In genomic region chr7:7699370-7699769, GRCh38 we compare ENCODE assay signal across 13 cellular contexts.
"Had no signal": no experiment of that assay in that cellular context is flagged by ENCODE, and none has a peak within 500 bp of the region (broad histone marks: within the 10 kb centered on the region; RNA-seq: fewer than 3 reads in every experiment).

No MANE protein-coding gene starts in this region.

- H3K9me3 Mint-ChIP-seq: T-helper 2 cell treated with Interferon-gamma antibody and Interleukin-4, amounts not matched to agents 5 μg/mL and 100 μg/mL, for 36 hours had no signal

- ATAC-seq: activated CD8-positive, alpha-beta memory T cell treated with anti-CD3 and anti-CD28 coated beads, Interleukin-2, amount 10 ng/mL, durations not matched to agents 7 days and 5 days; stimulated activated naive B cell treated with anti-CD40 and anti-IgM and Interleukin-4, amounts not matched to agents 10 μg/mL and 1 μg/mL and 100 μg/mL, for 72 hours had no signal

- H3K27me3 ChIP-seq: breast epithelium, spleen had no signal

- H3K4me3 ChIP-seq: breast epithelium, spleen had no signal

- H3K9me3 ChIP-seq: breast epithelium had no signal

- H3K36me3 ChIP-seq: breast epithelium, spleen had no signal

- H3K27me3 Mint-ChIP-seq: activated CD8-positive, alpha-beta memory T cell treated with anti-CD3 and anti-CD28 coated beads, Interleukin-2, amount 10 ng/mL, durations not matched to agents 7 days and 5 days; activated naive CD8-positive, alpha-beta T cell treated with anti-CD3 and anti-CD28 coated beads for 36 hours; stimulated activated naive B cell treated with anti-CD40 and anti-IgM and Interleukin-4, amounts not matched to agents 10 μg/mL and 1 μg/mL and 100 μg/mL, for 72 hours had no signal

- H3K27ac Mint-ChIP-seq: activated CD8-positive, alpha-beta memory T cell treated with anti-CD3 and anti-CD28 coated beads, Interleukin-2, amount 10 ng/mL, durations not matched to agents 7 days and 5 days; activated naive CD8-positive, alpha-beta T cell treated with anti-CD3 and anti-CD28 coated beads for 36 hours; stimulated activated naive B cell treated with anti-CD40 and anti-IgM and Interleukin-4, amounts not matched to agents 10 μg/mL and 1 μg/mL and 100 μg/mL, for 72 hours; T-helper 2 cell treated with Interferon-gamma antibody and Interleukin-4, amounts not matched to agents 5 μg/mL and 100 μg/mL, for 36 hours had no signal

- H3K4me3 Mint-ChIP-seq: activated CD8-positive, alpha-beta memory T cell treated with anti-CD3 and anti-CD28 coated beads, Interleukin-2, amount 10 ng/mL, durations not matched to agents 7 days and 5 days; activated naive CD8-positive, alpha-beta T cell treated with anti-CD3 and anti-CD28 coated beads for 36 hours; stimulated activated naive B cell treated with anti-CD40 and anti-IgM and Interleukin-4, amounts not matched to agents 10 μg/mL and 1 μg/mL and 100 μg/mL, for 72 hours; T-helper 2 cell treated with Interferon-gamma antibody and Interleukin-4, amounts not matched to agents 5 μg/mL and 100 μg/mL, for 36 hours had no signal

- H3K27ac ChIP-seq: breast epithelium, spleen had no signal

- DNase-seq: activated CD4-positive, alpha-beta T cell treated with anti-CD3 and anti-CD28 coated beads for 1 hour; activated CD4-positive, alpha-beta T cell treated with anti-CD3 and anti-CD28 coated beads, Interleukin-2, amount 50 U/mL, for 48 hours; activated CD8-positive, alpha-beta memory T cell treated with anti-CD3 and anti-CD28 coated beads, Interleukin-2, amount 10 ng/mL, durations not matched to agents 7 days and 5 days; activated gamma-delta T cell treated with Interleukin-2 at 50 U/mL for 16 hours; activated naive CD8-positive, alpha-beta T cell treated with anti-CD3 and anti-CD28 coated beads for 36 hours; activated T-cell treated with anti-CD3 and anti-CD28 coated beads, Interleukin-2, amount 50 U/mL, for 48 hours; hippocampal formation; posterior cingulate gyrus; spleen; stimulated activated CD4-positive, alpha-beta T cell treated with anti-CD3 and anti-CD28 coated beads, Interleukin-1b, Interleukin-23, amount 100 ng/mL, for 48 hours; stimulated activated naive B cell treated with anti-CD40 and anti-IgM and Interleukin-4, amounts not matched to agents 10 μg/mL and 1 μg/mL and 100 μg/mL, for 72 hours had no signal
